In genomic region chr10:63071145-63071544, GRCh38 we compare ENCODE assay signal across 32 cellular contexts.
DNase-seq lines count a peak whose midpoint lies in the region; ATAC-seq, FAIRE-seq and TF ChIP-seq lines count a peak whose summit lies in the region.
"Had no signal": no experiment of that assay in that cellular context is flagged by ENCODE, and none has a peak within 500 bp of the region (broad histone marks: within the 10 kb centered on the region; RNA-seq: fewer than 3 reads in every experiment).

No MANE protein-coding gene starts in this region.

- WGBS in A549 (ENCODE audit: missing lambda C conversion rate): 22% methylated on average over 10 of the region's 11 CpGs
- WGBS in endodermal cell (ENCODE audit: insufficient coverage in 1 of 2, insufficient read length in 1 of 2), 2 experiments: 90 to 92% methylated on average over 6 to 11 of the region's 11 CpGs

- no peak for TF ChIP-seq EP300 in A549 (IDR thresholded peaks at IDR 0.05)

- intact Hi-C loops in left ventricle myocardium superior (cut with micrococcal nuclease): no loop called here

- H3K27me3 ChIP-seq in endodermal cell (ENCODE audit: control insufficient read depth, insufficient read depth, low read length, poor library complexity, severe bottlenecking): no peaks in the 10 kb centered on the region
- H3K27me3 ChIP-seq: BLaER1, brain microvascular endothelial cell, pancreas had no signal

- no peak overlapping the region for H3K9ac ChIP-seq in endodermal cell (ENCODE audit: extremely low read depth, low read length, poor library complexity, severe bottlenecking)
- H3K9ac ChIP-seq: BLaER1 had no signal

- H3K4me1 Mint-ChIP-seq in endodermal cell: peaks cover 5% of the 10 kb centered on the region

- no peak overlapping the region for H3K4me2 ChIP-seq in A549
- H3K4me2 ChIP-seq: BLaER1 had no signal

- H3K27ac Mint-ChIP-seq in endodermal cell: peak overlapping the region; percentile 9
- H3K27ac Mint-ChIP-seq: activated T-helper 1 cell treated with anti-CD3 and anti-CD28 coated beads, Interleukin-12 subunit alpha, Interleukin-12 subunit beta, Interleukin-2, Interleukin-4 antibody, amounts not matched to agents 30 ng/mL and 10 ng/mL and 1 ng/mL, durations not matched to agents 14 hours and 24 hours and 36 hours; stimulated activated naive CD8-positive, alpha-beta T cell treated with anti-CD3 and anti-CD28 coated beads, Interleukin-15, Interleukin-2, amounts not matched to agents 100 ng/mL and 50 ng/mL, for 24 hours had no signal

- POLR2A ChIA-PET in A549 (lab: Yijun Ruan, JAX): no interaction called here

- no peak for TF ChIP-seq POLR2A in A549 (IDR thresholded peaks at IDR 0.05; ENCODE audit: low read length)

- ATAC-seq in A549 (no peak), GM19467 (IDR thresholded peaks at IDR 0.05; ENCODE audit: unreplicated experiment) (no peak), left ventricle myocardium superior (no peak)
- ATAC-seq: activated CD4-positive, CD25-positive, alpha-beta regulatory T cell treated with anti-CD3 and anti-CD28 coated beads, Interleukin-2, amount 50 U/mL, for 24 hours; pancreas had no signal

- H3K27ac ChIP-seq in A549 (no peak overlapping the region), endodermal cell (ENCODE audit: low read depth, low read length) (no peak overlapping the region)
- H3K27ac ChIP-seq: BLaER1, brain microvascular endothelial cell, epithelial cell of prostate, HL-60, pancreas, SK-N-MC, tibial artery had no signal

- TF ChIP-seq RAD21 in A549 (conservative IDR thresholded peaks at IDR 0.05 in 1 of 2, IDR thresholded peaks at IDR 0.05 in 1 of 2): no peak

- no peak overlapping the region for H3K4me3 ChIP-seq in A549
- no peak overlapping the region for H3K4me3 ChIP-seq in LNCaP clone FGC (ENCODE audit: low read depth, low read length)
- H3K4me3 ChIP-seq in endodermal cell (ENCODE audit: low read length): no peak overlapping the region
- H3K4me3 ChIP-seq: BLaER1, pancreas, SK-N-MC, tibial artery had no signal

- H3K4me3 Mint-ChIP-seq in endodermal cell: no peak overlapping the region
- H3K4me3 Mint-ChIP-seq: activated T-helper 1 cell treated with anti-CD3 and anti-CD28 coated beads, Interleukin-12 subunit alpha, Interleukin-12 subunit beta, Interleukin-2, Interleukin-4 antibody, amounts not matched to agents 30 ng/mL and 10 ng/mL and 1 ng/mL, durations not matched to agents 14 hours and 24 hours and 36 hours; stimulated activated naive CD8-positive, alpha-beta T cell treated with anti-CD3 and anti-CD28 coated beads, Interleukin-15, Interleukin-2, amounts not matched to agents 100 ng/mL and 50 ng/mL, for 24 hours had no signal

- H3K4me1 ChIP-seq in A549: no peaks in the 10 kb centered on the region
- no peaks in the 10 kb centered on the region for H3K4me1 ChIP-seq in endodermal cell (ENCODE audit: control insufficient read depth, insufficient read depth, low read length)
- H3K4me1 ChIP-seq: pancreas, tibial artery had no signal

- DNase-seq in A549 (ENCODE audit: low read depth in 1 of 2, low spot score in 1 of 2) (no peak), LNCaP clone FGC (ENCODE audit: low read depth) (peak; percentile 1), NCI-H510A (lab: John Stamatoyannopoulos, UW) (peak; percentile 37), endodermal cell (no peak), GM10266 (ENCODE audit: extremely low spot score) (no peak), urothelium cell line (ENCODE audit: low spot score) (no peak), left ventricle myocardium superior (no peak)
- DNase-seq: activated CD4-positive, alpha-beta T cell treated with anti-CD3 and anti-CD28 coated beads, Interleukin-2, amount 50 U/mL, for 48 hours; activated CD8-positive, alpha-beta memory T cell treated with anti-CD3 and anti-CD28 coated beads, Interleukin-2, amount 50 U/mL, for 4 hours; activated naive CD4-positive, alpha-beta T cell treated with anti-CD3 and anti-CD28 coated beads, Interleukin-2, amount 50 U/mL, for 16 hours; amniotic stem cell; brain microvascular endothelial cell; DMS53; GDM1; glutamatergic neuron; Kasumi-1; kidney; NCI-H1930; NCI-H774; pancreas; retina; small intestine; tibial artery had no signal

- CTCF ChIA-PET in A549 (lab: Yijun Ruan, JAX): no interaction called here

- no peaks in the 10 kb centered on the region for H3K36me3 Mint-ChIP-seq in endodermal cell (ENCODE audit: low read depth)

- FAIRE-seq in A549 (lab: Jason Lieb, UNC): no peak
- no peak for FAIRE-seq in urothelium cell line (lab: Jason Lieb, UNC)
- FAIRE-seq: kidney, pancreas, small intestine, TTC549 had no signal

- H3K36me3 ChIP-seq in endodermal cell (ENCODE audit: control insufficient read depth, insufficient read depth, low read length): no peaks in the 10 kb centered on the region
- H3K36me3 ChIP-seq: BLaER1, brain microvascular endothelial cell, pancreas, tibial artery had no signal

- H3K9me3 ChIP-seq in A549 (no peaks in the 10 kb centered on the region), endodermal cell (ENCODE audit: control insufficient read depth, low read length) (no peaks in the 10 kb centered on the region)
- H3K9me3 ChIP-seq: BLaER1, pancreas, tibial artery had no signal

- no peaks in the 10 kb centered on the region for H3K27me3 Mint-ChIP-seq in endodermal cell (ENCODE audit: insufficient read depth)

- no peaks in the 10 kb centered on the region for H3K9me3 Mint-ChIP-seq in endodermal cell
- H3K9me3 Mint-ChIP-seq: activated T-helper 1 cell treated with anti-CD3 and anti-CD28 coated beads, Interleukin-12 subunit alpha, Interleukin-12 subunit beta, Interleukin-2, Interleukin-4 antibody, amounts not matched to agents 30 ng/mL and 10 ng/mL and 1 ng/mL, durations not matched to agents 14 hours and 24 hours and 36 hours; stimulated activated naive CD8-positive, alpha-beta T cell treated with anti-CD3 and anti-CD28 coated beads, Interleukin-15, Interleukin-2, amounts not matched to agents 100 ng/mL and 50 ng/mL, for 24 hours had no signal

- TF ChIP-seq CTCF in A549 (IDR thresholded peaks at IDR 0.05) (no peak), LNCaP clone FGC (IDR thresholded peaks at IDR 0.05; ENCODE audit: control insufficient read depth, extremely low read depth, insufficient read depth) (no peak), endodermal cell (conservative IDR thresholded peaks at IDR 0.05) (no peak), GM10266 (IDR thresholded peaks at IDR 0.05; ENCODE audit: control insufficient read depth, insufficient read depth, low read depth, missing control alignments) (no peak)

TF ChIP-seq in A549, 52 proteins besides CTCF, POLR2A, EP300 and RAD21:
- TF ChIP-seq CHD2 (IDR thresholded peaks at IDR 0.05; ENCODE audit: low read length, partially characterized antibody) (no peak), CBX8 (IDR thresholded peaks at IDR 0.05) (peak; percentile 88; the same call in 1 of the 2 replicates)

Comparison
In these comparisons a context has a peak if more than half of its experiments do, and no peak if none do; other contexts are left out.
1. DNase-seq: peak in LNCaP clone FGC (single experiment) and NCI-H510A (single experiment); none in A549 (0 of 2), endodermal cell (single experiment), GM10266 (single experiment), urothelium cell line (single experiment) and left ventricle myocardium superior (single experiment).